In the genomic region with DNA sequence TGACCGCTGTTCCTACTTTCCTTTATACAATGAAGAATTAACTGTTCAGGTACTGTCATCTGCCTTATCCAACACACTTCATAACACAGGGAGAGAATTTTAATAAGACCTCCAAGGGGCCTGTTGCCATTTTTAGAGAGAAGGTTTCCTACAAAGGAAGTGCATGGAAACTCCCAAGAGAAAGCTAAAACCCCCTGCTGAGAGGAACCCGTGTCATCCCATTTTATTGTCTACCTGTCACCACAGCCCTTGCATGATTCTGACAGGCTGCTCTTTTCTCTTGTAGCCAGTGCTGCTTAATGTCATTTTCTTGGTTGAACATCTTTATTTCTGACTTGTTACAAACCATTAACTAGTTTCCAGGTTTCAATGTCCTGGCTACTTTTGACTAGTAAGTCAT, we compare ENCODE assay signal across 24 cellular contexts.
"Had no signal": no experiment of that assay in that cellular context is flagged by ENCODE, and none has a peak within 500 bp of the region (broad histone marks: within the 10 kb centered on the region; RNA-seq: fewer than 3 reads in every experiment).

No MANE protein-coding gene starts in this region.

- H3K9me3 Mint-ChIP-seq: activated CD4-positive, alpha-beta memory T cell treated with anti-CD3 and anti-CD28 coated beads, Interleukin-2, amount 10 ng/mL, durations not matched to agents 7 days and 5 days; activated naive CD4-positive, alpha-beta T cell treated with anti-CD3 and anti-CD28 coated beads for 36 hours; activated T-helper 17 cell treated with anti-CD3 and anti-CD28 coated beads, Interleukin-2, amount 50 U/mL, for 72 hours; brain; central memory CD8-positive, alpha-beta T cell had no signal

- ATAC-seq: activated CD4-positive, alpha-beta T cell treated with anti-CD3 and anti-CD28 coated beads for 36 hours; activated T-helper 17 cell treated with anti-CD3 and anti-CD28 coated beads, Interleukin-2, amount 50 U/mL, for 72 hours; Right ventricle myocardium inferior had no signal

- H3K27me3 Mint-ChIP-seq: brain had no signal

- DNase-seq: activated CD4-positive, alpha-beta memory T cell treated with anti-CD3 and anti-CD28 coated beads, Interleukin-2, amount 10 ng/mL, durations not matched to agents 7 days and 5 days; activated CD4-positive, alpha-beta T cell treated with anti-CD3 and anti-CD28 coated beads for 36 hours; activated CD4-positive, alpha-beta T cell treated with anti-CD3 and anti-CD28 coated beads, Interleukin-2, amount 50 U/mL, for 1 hour; activated gamma-delta T cell; activated naive CD4-positive, alpha-beta T cell treated with anti-CD3 and anti-CD28 coated beads for 36 hours; activated T-cell treated with anti-CD3 and anti-CD28 coated beads for 4 hours; activated T-cell treated with anti-CD3 and anti-CD28 coated beads, Interleukin-2, amount 50 U/mL, for 48 hours; amygdala; Kasumi-1; NCI-H1092; NCI-H1694 treated with DMSO at 0.1 percent for 48 hours; NCI-H2029 treated with DMSO at 0.1 percent for 48 hours; NCI-H226; NCI-H526; NCI-H82; RPMI8226; T-helper 1 cell had no signal

- H3K4me3 Mint-ChIP-seq: activated CD4-positive, alpha-beta memory T cell treated with anti-CD3 and anti-CD28 coated beads, Interleukin-2, amount 10 ng/mL, durations not matched to agents 7 days and 5 days; activated CD4-positive, alpha-beta T cell treated with anti-CD3 and anti-CD28 coated beads for 36 hours; activated naive CD4-positive, alpha-beta T cell treated with anti-CD3 and anti-CD28 coated beads for 36 hours; activated naive CD8-positive, alpha-beta T cell; activated T-helper 17 cell treated with anti-CD3 and anti-CD28 coated beads, Interleukin-2, amount 50 U/mL, for 72 hours; brain; central memory CD8-positive, alpha-beta T cell had no signal

- H3K4me1 Mint-ChIP-seq: activated T-helper 17 cell treated with anti-CD3 and anti-CD28 coated beads, Interleukin-2, amount 50 U/mL, for 72 hours; central memory CD8-positive, alpha-beta T cell had no signal

- H3K27ac ChIP-seq: SK-N-MC, VCaP had no signal

- H3K4me3 ChIP-seq: SK-N-MC had no signal

- H3K27ac Mint-ChIP-seq: activated CD4-positive, alpha-beta memory T cell treated with anti-CD3 and anti-CD28 coated beads, Interleukin-2, amount 10 ng/mL, durations not matched to agents 7 days and 5 days; activated CD4-positive, alpha-beta T cell treated with anti-CD3 and anti-CD28 coated beads for 36 hours; activated naive CD4-positive, alpha-beta T cell treated with anti-CD3 and anti-CD28 coated beads for 36 hours; activated naive CD8-positive, alpha-beta T cell; activated T-helper 17 cell treated with anti-CD3 and anti-CD28 coated beads, Interleukin-2, amount 50 U/mL, for 72 hours had no signal

- H3K36me3 Mint-ChIP-seq: activated naive CD8-positive, alpha-beta T cell; brain had no signal
